15 cellular contexts compared by ENCODE assay signal in the genomic region with DNA sequence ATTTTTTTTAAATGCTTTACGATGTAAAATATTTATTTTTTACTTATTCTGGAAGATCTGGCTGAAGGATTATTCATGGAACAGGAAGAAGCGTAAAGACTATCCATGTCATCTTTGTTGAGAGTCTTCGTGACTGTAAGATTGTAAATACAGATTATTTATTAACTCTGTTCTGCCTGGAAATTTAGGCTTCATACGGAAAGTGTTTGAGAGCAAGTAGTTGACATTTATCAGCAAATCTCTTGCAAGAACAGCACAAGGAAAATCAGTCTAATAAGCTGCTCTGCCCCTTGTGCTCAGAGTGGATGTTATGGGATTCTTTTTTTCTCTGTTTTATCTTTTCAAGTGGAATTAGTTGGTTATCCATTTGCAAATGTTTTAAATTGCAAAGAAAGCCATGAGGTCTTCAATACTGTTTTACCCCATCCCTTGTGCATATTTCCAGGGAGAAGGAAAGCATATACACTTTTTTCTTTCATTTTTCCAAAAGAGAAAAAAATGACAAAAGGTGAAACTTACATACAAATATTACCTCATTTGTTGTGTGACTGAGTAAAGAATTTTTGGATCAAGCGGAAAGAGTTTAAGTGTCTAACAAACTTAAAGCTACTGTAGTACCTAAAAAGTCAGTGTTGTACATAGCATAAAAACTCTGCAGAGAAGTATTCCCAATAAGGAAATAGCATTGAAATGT. TPM values are rescaled to one million over a fixed set of nuclear protein-coding genes. Genes with fewer than 3 reads are reported as not detected.
A peak's percentile ranks its signal among the peaks of the same experiment; 100 is the strongest.
DNase-seq lines count a peak whose midpoint lies in the region; ATAC-seq and TF ChIP-seq lines count a peak whose summit lies in the region.
"Had no signal": no experiment of that assay in that cellular context is flagged by ENCODE, and none has a peak within 500 bp of the region (broad histone marks: within the 10 kb centered on the region; RNA-seq: fewer than 3 reads in every experiment).

No MANE protein-coding gene starts in this region.

- peaks cover 84% of the 10 kb centered on the region for H3K9me3 Mint-ChIP-seq in HFFc6
- H3K9me3 Mint-ChIP-seq: activated CD8-positive, alpha-beta T cell treated with anti-CD3 and anti-CD28 coated beads for 36 hours; CD8-positive, alpha-beta T cell had no signal

- ATAC-seq in foreskin keratinocyte: no peak
- ATAC-seq in upper lobe of left lung (ENCODE audit: low FRiP score in 2 of 2): no peak
- ATAC-seq in omental fat pad (ENCODE audit: low FRiP score): no peak
- ATAC-seq: activated CD8-positive, alpha-beta T cell treated with anti-CD3 and anti-CD28 coated beads for 36 hours; CD8-positive, alpha-beta T cell had no signal

- no peak for TF ChIP-seq EP300 in upper lobe of left lung (IDR thresholded peaks at IDR 0.05)

- no peaks in the 10 kb centered on the region for H3K27me3 ChIP-seq in foreskin keratinocyte
- H3K27me3 ChIP-seq in upper lobe of left lung: no peaks in the 10 kb centered on the region
- H3K27me3 ChIP-seq: adrenal gland, ovary had no signal

- no peaks in the 10 kb centered on the region for H3K4me1 ChIP-seq in foreskin keratinocyte
- H3K4me1 ChIP-seq in upper lobe of left lung: no peaks in the 10 kb centered on the region
- H3K4me1 ChIP-seq: adrenal gland had no signal

- peak overlapping the region; percentile 86 for H3K27ac Mint-ChIP-seq in HFFc6
- H3K27ac Mint-ChIP-seq: activated CD8-positive, alpha-beta T cell treated with anti-CD3 and anti-CD28 coated beads for 36 hours; CD8-positive, alpha-beta T cell had no signal

- TF ChIP-seq POLR2A in upper lobe of left lung (IDR thresholded peaks at IDR 0.05): no peak

- peaks cover 91% of the 10 kb centered on the region for H3K4me1 Mint-ChIP-seq in HFFc6 (ENCODE audit: low read depth)

- H3K9me3 ChIP-seq in upper lobe of left lung: no peaks in the 10 kb centered on the region
- H3K9me3 ChIP-seq: adrenal gland, ovary, thoracic aorta had no signal

- peaks cover 0 to 55% (median 26%) of the 10 kb centered on the region in 4 donors for H3K36me3 ChIP-seq in upper lobe of left lung
- H3K36me3 ChIP-seq: ovary, thoracic aorta had no signal

- peak overlapping the region; percentile 82 for H3K4me3 Mint-ChIP-seq in HFFc6
- H3K4me3 Mint-ChIP-seq: activated CD8-positive, alpha-beta T cell treated with anti-CD3 and anti-CD28 coated beads for 36 hours; CD8-positive, alpha-beta T cell had no signal

- no peak overlapping the region for H3K27ac ChIP-seq in foreskin keratinocyte
- no peak overlapping the region for H3K27ac ChIP-seq in upper lobe of left lung
- H3K27ac ChIP-seq: adrenal gland, ovary, thoracic aorta had no signal

- peaks cover 70% of the 10 kb centered on the region for H3K36me3 Mint-ChIP-seq in HFFc6 (ENCODE audit: low read depth)
- H3K36me3 Mint-ChIP-seq: CD8-positive, alpha-beta T cell had no signal

- peaks cover 91% of the 10 kb centered on the region for H3K27me3 Mint-ChIP-seq in HFFc6 (ENCODE audit: insufficient read depth)

- DNase-seq in HFFc6 (peak; percentile 73), cardiac fibroblast (ENCODE audit: low read depth in 2 of 2) (peak; percentile 27 to 67), foreskin keratinocyte (peak; percentile 57 to 82), stromal cell of bone marrow (ENCODE audit: low read depth) (peak; percentile 3), upper lobe of left lung (no peak), omental fat pad (ENCODE audit: low spot score) (no peak), NCI-H524 (lab: John Stamatoyannopoulos, UW) (no peak)
- DNase-seq: activated CD8-positive, alpha-beta T cell treated with anti-CD3 and anti-CD28 coated beads for 36 hours; adrenal gland; CD8-positive, alpha-beta T cell; hippocampal formation; NCI-H1048; ovary; stimulated activated CD4-positive, alpha-beta T cell treated with anti-CD3 and anti-CD28 coated beads, Interleukin-4, amount 100 ng/mL, for 4 hours had no signal

- H3K4me3 ChIP-seq in cardiac fibroblast (replicated peaks in 1 of 2; ENCODE audit: low read depth in 2 of 2, low read length in 2 of 2) (no peak overlapping the region), upper lobe of left lung (no peak overlapping the region)
- H3K4me3 ChIP-seq: adrenal gland, ovary, thoracic aorta had no signal

- TF ChIP-seq CTCF in HFFc6 (IDR thresholded peaks at IDR 0.05) (no peak), cardiac fibroblast (IDR thresholded peaks at IDR 0.05; ENCODE audit: low read depth, low read length) (no peak), foreskin keratinocyte (conservative IDR thresholded peaks at IDR 0.05) (no peak), upper lobe of left lung (IDR thresholded peaks at IDR 0.05) (no peak), omental fat pad (IDR thresholded peaks at IDR 0.05) (no peak)

- WGBS in upper lobe of left lung, 2 donors: 83 to 85% methylated on average over 5 of the region's 5 CpGs

RNA-seq across cellular contexts. Expression of a gene that starts 15.6 kb away (rescaled TPM):
- 1,000 to 10,000 TPM; 7,606 to 9,130 (median 7,816) TPM for total RNA-seq in HFFc6 (2021; fragmentation: NEBNext Ultra II Directional; extraction: Animal tissue kit (Norgen Biotek cat#: 25700))
- total RNA-seq in foreskin keratinocyte: 2,996 and 3,493 TPM in 2 replicates
- 253 and 366 TPM in 2 replicates for polyA plus RNA-seq in foreskin keratinocyte
- 100 to 1,000 TPM; 405 to 497 (median 457) TPM for total RNA-seq in upper lobe of left lung
- total RNA-seq in omental fat pad: 1,000 to 10,000 TPM in 3 of 4 donors, 100 to 1,000 TPM in 1; 690 to 4,169 (median 2,356) TPM

Comparison
In these comparisons a context has a peak if more than half of its experiments do, and no peak if none do; other contexts are left out.
1. DNase-seq: peak in HFFc6 (single experiment), cardiac fibroblast (2 of 2), foreskin keratinocyte (2 of 2) and stromal cell of bone marrow (single experiment); none in upper lobe of left lung (0 of 2), omental fat pad (single experiment) and NCI-H524 (0 of 2).